ENCODE assay signal across 8 cellular contexts in the genomic region with DNA sequence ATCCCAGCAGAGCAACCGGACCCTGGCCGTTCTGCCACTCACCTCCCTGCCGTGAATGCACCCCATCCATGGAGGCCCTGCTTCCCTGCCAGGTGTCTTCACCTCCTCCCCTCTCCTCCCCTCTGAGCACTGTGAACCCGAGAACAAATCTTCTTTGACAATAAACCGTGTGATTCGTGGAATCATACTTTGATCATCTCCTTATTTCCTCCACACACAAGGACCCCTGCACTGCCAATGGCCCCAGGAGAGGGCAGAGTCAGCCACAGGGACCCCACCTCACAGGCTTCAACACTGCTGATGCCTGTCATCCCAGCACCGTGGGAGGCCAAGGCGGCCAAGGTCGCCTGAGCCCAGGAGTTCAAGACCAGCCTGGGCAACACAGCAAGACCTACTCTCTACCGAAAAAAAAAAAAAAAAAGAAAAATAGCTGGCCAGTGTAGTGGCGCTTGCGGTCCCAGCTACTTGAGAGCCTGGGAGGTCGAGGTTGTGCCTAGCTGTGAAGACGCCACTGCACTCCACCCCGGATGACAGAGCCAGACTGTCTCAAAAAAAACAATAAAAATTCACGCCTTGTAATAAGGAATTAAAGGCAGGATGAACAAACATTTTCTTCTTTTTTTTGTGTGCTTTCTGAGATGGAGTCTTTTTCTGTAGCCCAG. TPM values are rescaled to one million over a fixed set of nuclear protein-coding genes. Genes with fewer than 3 reads are reported as not detected.
DNase-seq lines count a peak whose midpoint lies in the region; ATAC-seq and TF ChIP-seq lines count a peak whose summit lies in the region.

No MANE protein-coding gene starts in this region.

- no peak overlapping the region for H4K91ac ChIP-seq in IMR-90 (ENCODE audit: insufficient read depth, low read depth, low read length)

- H2BK20ac ChIP-seq in IMR-90 (ENCODE audit: low read depth, low read length): no peak overlapping the region

- CTCF ChIA-PET in IMR-90 (lab: Yijun Ruan, JAX): no interaction called here

- peaks cover 4% of the 10 kb centered on the region; the same call in 1 of the 2 replicates for H3K36me3 ChIP-seq in IMR-90 (ENCODE audit: control insufficient read depth, insufficient read depth, low read length)
- H3K36me3 ChIP-seq in brain microvascular endothelial cell (replicated peaks): peaks cover 5% of the 10 kb centered on the region

- H3K27ac ChIP-seq in IMR-90 (ENCODE audit: insufficient read depth, low read length): no peak overlapping the region
- no peak overlapping the region for H3K27ac ChIP-seq in brain microvascular endothelial cell

- peaks cover 32% of the 10 kb centered on the region for H4K20me1 ChIP-seq in IMR-90 (ENCODE audit: insufficient read depth, low read length)

- peaks cover 14 to 24% of the 10 kb centered on the region in 2 donors for H3K36me3 Mint-ChIP-seq in CD14-positive monocyte
- H3K36me3 Mint-ChIP-seq in natural killer cell: no peaks in the 10 kb centered on the region

- no peak overlapping the region for H3K4ac ChIP-seq in IMR-90 (ENCODE audit: low read depth, low read length)

- peaks cover 28 to 75% of the 10 kb centered on the region in 2 experiments for H3K79me1 ChIP-seq in IMR-90 (ENCODE audit: low read depth in 1 of 2, low read length in 2 of 2)

- no peak overlapping the region for H3K56ac ChIP-seq in IMR-90 (ENCODE audit: extremely low read depth, insufficient read depth, low read length)

- TF ChIP-seq POLR2A in IMR-90 (IDR thresholded peaks at IDR 0.05; ENCODE audit: low read depth, low read length): no peak

- no peak overlapping the region for H3K14ac ChIP-seq in IMR-90 (replicated peaks; ENCODE audit: low read depth, low read length)

- no peak overlapping the region for H3K18ac ChIP-seq in IMR-90 (ENCODE audit: low read depth, low read length)

- H3K9me1 ChIP-seq in IMR-90 (ENCODE audit: insufficient read depth, low read length): peaks cover 4% of the 10 kb centered on the region

- H3K4me3 Mint-ChIP-seq in CD14-positive monocyte: peak overlapping the region; percentile 79 to 81
- H3K4me3 Mint-ChIP-seq in natural killer cell: peak overlapping the region; percentile 94

- no peak for ATAC-seq in IMR-90 (ENCODE audit: low read depth)
- no peak for ATAC-seq in natural killer cell
- no peak for ATAC-seq in GM21360 (IDR thresholded peaks at IDR 0.05; ENCODE audit: unreplicated experiment)

- H2BK15ac ChIP-seq in IMR-90 (ENCODE audit: low read depth, low read length): no peak overlapping the region

- peak overlapping the region in 1 of 2 experiments; percentile 35; a peak in 1 of 4 replicates for H4K8ac ChIP-seq in IMR-90 (ENCODE audit: low read depth in 2 of 2, low read length in 2 of 2)

- H2AK9ac ChIP-seq in IMR-90 (replicated peaks; ENCODE audit: low read depth, low read length, poor library complexity): no peak overlapping the region

- no peak overlapping the region for H2BK120ac ChIP-seq in IMR-90 (ENCODE audit: low read depth, low read length)

- no peak overlapping the region for H4K5ac ChIP-seq in IMR-90 (ENCODE audit: low read depth, low read length)

- peak overlapping the region; percentile 37 for H3K4me2 ChIP-seq in IMR-90 (ENCODE audit: low read depth, low read length)

- H3K9me3 ChIP-seq in IMR-90 (ENCODE audit: control insufficient read depth, insufficient read depth, low read length): no peaks in the 10 kb centered on the region

- in situ Hi-C loops in IMR-90 (cut with MboI; ENCODE audit: low sequenced_read_pairs) (no loop called here), brain microvascular endothelial cell (cut with HindIII; ENCODE audit: low pct_ligation_motif_present, low sequenced_read_pairs) (no loop called here)

- no peak overlapping the region for H3K27ac Mint-ChIP-seq in CD14-positive monocyte
- no peak overlapping the region for H3K27ac Mint-ChIP-seq in natural killer cell

- H3K4me1 Mint-ChIP-seq in CD14-positive monocyte (peaks cover 29% of the 10 kb centered on the region), natural killer cell (peaks cover 11 to 30% of the 10 kb centered on the region in 2 donors)

- WGBS in IMR-90 (ENCODE audit: extremely low coverage in 2 of 2, insufficient read length in 1 of 2), 2 experiments: 58% methylated on average over 5 of the region's 16 CpGs; no CpG with 5 or more reads in 1 of the 2 experiments

- peaks cover 10% of the 10 kb centered on the region for H3K4me1 ChIP-seq in IMR-90 (ENCODE audit: control insufficient read depth, insufficient read depth, low read length)

- H3K4me3 ChIP-seq in IMR-90 (ENCODE audit: insufficient read depth, low read depth, low read length): no peak overlapping the region
- peak overlapping the region; percentile 54 for H3K4me3 ChIP-seq in brain microvascular endothelial cell (ENCODE audit: low read depth, low read length)

- H2BK5ac ChIP-seq in IMR-90 (ENCODE audit: low read depth, low read length, poor library complexity, severe bottlenecking): no peak overlapping the region

- intact Hi-C loops in CD14-positive monocyte (cut with micrococcal nuclease): no loop called here
- intact Hi-C loops in IMR-90 (cut with micrococcal nuclease): no loop called here
- intact Hi-C loops in natural killer cell (cut with micrococcal nuclease): no loop called here

- no peaks in the 10 kb centered on the region for H3K9me3 Mint-ChIP-seq in CD14-positive monocyte
- no peaks in the 10 kb centered on the region for H3K9me3 Mint-ChIP-seq in natural killer cell

- POLR2A ChIA-PET in IMR-90 (lab: Charles Lee; ENCODE audit: unreplicated experiment): no interaction called here

- no peak for TF ChIP-seq RAD21 in IMR-90 (IDR thresholded peaks at IDR 0.05; ENCODE audit: low read length)

- DNase-seq in CD14-positive monocyte (ENCODE audit: low spot score): no peak
- no peak for DNase-seq in IMR-90
- DNase-seq in brain microvascular endothelial cell: no peak
- DNase-seq in natural killer cell: no peak
- no peak for DNase-seq in NK-92 (lab: John Stamatoyannopoulos, UW; ENCODE audit: unreplicated experiment)
- DNase-seq in DMS153 (lab: John Stamatoyannopoulos, UW): no peak
- no peak for DNase-seq in activated CD4-positive, alpha-beta T cell treated with anti-CD3 and anti-CD28 coated beads for 1 hour

- 0 out of 2 replicates have a peak overlapping the region, but pooled peaks have one; percentile 33 for H3K23ac ChIP-seq in IMR-90 (ENCODE audit: low read depth, low read length)

- TF ChIP-seq CTCF in CD14-positive monocyte (IDR thresholded peaks at IDR 0.05) (no peak), IMR-90 (conservative IDR thresholded peaks at IDR 0.05; ENCODE audit: low read depth, low read length) (no peak), brain microvascular endothelial cell (IDR thresholded peaks at IDR 0.05; ENCODE audit: low read depth, low read length, missing control alignments) (no peak), natural killer cell (IDR thresholded peaks at IDR 0.05) (no peak)

- H2AFZ ChIP-seq in IMR-90 (replicated peaks; ENCODE audit: low read length, poor library complexity): no peak overlapping the region

- dilution Hi-C loops in IMR-90 (cut with HindIII; ENCODE audit: low sequenced_read_pairs, unreplicated experiment): no loop called here

- H3K27me3 ChIP-seq in IMR-90 (ENCODE audit: control insufficient read depth, insufficient read depth, low read length) (no peaks in the 10 kb centered on the region), brain microvascular endothelial cell (replicated peaks) (no peaks in the 10 kb centered on the region)

- no peak overlapping the region for H2AK5ac ChIP-seq in IMR-90 (ENCODE audit: low read depth, low read length)

- no peak overlapping the region for H3K9ac ChIP-seq in IMR-90 (ENCODE audit: low read depth, low read length)

- H3K27me3 Mint-ChIP-seq in CD14-positive monocyte (ENCODE audit: low read depth in 3 of 3) (peaks cover 0 to 2% (median 0%) of the 10 kb centered on the region in 3 donors), natural killer cell (ENCODE audit: low read depth in 2 of 2) (no peaks in the 10 kb centered on the region)

- no TSS peak for BruUV-seq in IMR-90 (replicated peaks; lab: Mats Ljungman, UMichigan)

TF ChIP-seq in IMR-90, 13 proteins besides CTCF, POLR2A, EP300 and RAD21 (continues in another document):
- TF ChIP-seq MAZ (IDR thresholded peaks at IDR 0.05; ENCODE audit: borderline replicate concordance, low read depth, low read length) (no peak), SMC3 (IDR thresholded peaks at IDR 0.05; ENCODE audit: low read depth, low read length) (no peak), MAFK (IDR thresholded peaks at IDR 0.05; ENCODE audit: low read depth, low read length) (no peak), CEBPB (IDR thresholded peaks at IDR 0.05; ENCODE audit: low read depth, low read length) (no peak), CHD1 (IDR thresholded peaks at IDR 0.05; ENCODE audit: low read depth, low read length) (no peak), MXI1 (IDR thresholded peaks at IDR 0.05; ENCODE audit: borderline replicate concordance, low read depth, low read length) (no peak), FOS (IDR thresholded peaks at IDR 0.05; ENCODE audit: low read depth, low read length) (no peak), NFE2L2 (IDR thresholded peaks at IDR 0.05; ENCODE audit: low read depth, low read length) (no peak), RCOR1 (IDR thresholded peaks at IDR 0.05; ENCODE audit: insufficient replicate concordance, low read length) (no peak), RFX5 (IDR thresholded peaks at IDR 0.05; ENCODE audit: low read depth, low read length) (no peak)
- TF ChIP-seq, protein P1, sequence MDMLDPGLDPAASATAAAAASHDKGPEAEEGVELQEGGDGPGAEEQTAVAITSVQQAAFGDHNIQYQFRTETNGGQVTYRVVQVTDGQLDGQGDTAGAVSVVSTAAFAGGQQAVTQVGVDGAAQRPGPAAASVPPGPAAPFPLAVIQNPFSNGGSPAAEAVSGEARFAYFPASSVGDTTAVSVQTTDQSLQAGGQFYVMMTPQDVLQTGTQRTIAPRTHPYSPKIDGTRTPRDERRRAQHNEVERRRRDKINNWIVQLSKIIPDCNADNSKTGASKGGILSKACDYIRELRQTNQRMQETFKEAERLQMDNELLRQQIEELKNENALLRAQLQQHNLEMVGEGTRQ (IDR thresholded peaks at IDR 0.05; ENCODE audit: low read depth, low read length): no peak

RNA-seq across cellular contexts. Expression of gene XRCC3, which starts 1.1 kb away (rescaled TPM):
- polyA plus RNA-seq in CD14-positive monocyte (1 to 10 TPM in 1 of 2 donors, under 1 TPM in 1; 0.66 to 2.0 TPM), IMR-90 (2012; rRNA removed) (9.0 and 9.5 TPM in 2 replicates)
- total RNA-seq in IMR-90 (2012; rRNA removed) (7.5 and 8.1 TPM in 2 replicates), natural killer cell (10 to 100 TPM; 11.6 to 12.8 (median 12.7) TPM)
- polyA plus RNA-seq in IMR-90 (2012; cell fraction: cytosol; rRNA removed): 5.3 and 5.5 TPM in 2 replicates
- polyA plus RNA-seq in IMR-90 (2012; cell fraction: nucleus; rRNA removed; ENCODE audit: low replicate concordance): 29.9 and 33.1 TPM in 2 replicates

RNA-seq across cellular contexts. Expression of gene ZFYVE21, which starts 1.4 kb away (rescaled TPM):
- 10 to 100 TPM; 33.1 to 36.5 TPM for polyA plus RNA-seq in CD14-positive monocyte
- total RNA-seq in IMR-90 (2012; rRNA removed): 41.2 and 41.4 TPM in 2 replicates
- 89.2 and 93.4 TPM in 2 replicates for polyA plus RNA-seq in IMR-90 (2012; rRNA removed)
- polyA plus RNA-seq in IMR-90 (2012; cell fraction: cytosol; rRNA removed): 107 and 145 TPM in 2 replicates
- 83.4 and 98.8 TPM in 2 replicates for polyA plus RNA-seq in IMR-90 (2012; cell fraction: nucleus; rRNA removed; ENCODE audit: low replicate concordance)
- 10 to 100 TPM in 1 of 3 donors, 1 to 10 TPM in 2; 5.9 to 10.7 (median 8.5) TPM for total RNA-seq in natural killer cell
